Comparison of ENCODE assay signal across 1 cellular context in the genomic region with DNA sequence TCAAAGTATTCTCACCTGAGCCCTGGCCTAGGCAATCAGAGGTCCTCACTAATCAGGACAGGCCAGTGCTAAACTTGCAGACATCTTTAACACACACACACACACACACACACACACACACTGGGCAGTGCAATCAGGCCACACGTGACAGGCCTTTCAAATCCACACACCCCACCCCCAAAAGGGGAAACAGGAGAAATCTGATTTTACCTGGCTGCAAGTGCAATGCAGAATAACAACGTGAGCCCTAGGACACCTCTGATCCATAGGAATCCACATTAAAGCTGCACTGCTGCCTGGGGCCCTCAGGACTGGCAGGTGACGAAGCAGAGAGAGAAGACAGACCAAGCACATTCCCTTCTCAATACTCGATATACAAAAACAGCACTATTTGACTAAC.
TF ChIP-seq lines count a peak whose summit lies in the region.

No MANE protein-coding gene starts in this region.

TF ChIP-seq in GM23338, 12 proteins besides CTCF, POLR2A, EP300 and RAD21 (continued from another document):
- TF ChIP-seq, protein P1, sequence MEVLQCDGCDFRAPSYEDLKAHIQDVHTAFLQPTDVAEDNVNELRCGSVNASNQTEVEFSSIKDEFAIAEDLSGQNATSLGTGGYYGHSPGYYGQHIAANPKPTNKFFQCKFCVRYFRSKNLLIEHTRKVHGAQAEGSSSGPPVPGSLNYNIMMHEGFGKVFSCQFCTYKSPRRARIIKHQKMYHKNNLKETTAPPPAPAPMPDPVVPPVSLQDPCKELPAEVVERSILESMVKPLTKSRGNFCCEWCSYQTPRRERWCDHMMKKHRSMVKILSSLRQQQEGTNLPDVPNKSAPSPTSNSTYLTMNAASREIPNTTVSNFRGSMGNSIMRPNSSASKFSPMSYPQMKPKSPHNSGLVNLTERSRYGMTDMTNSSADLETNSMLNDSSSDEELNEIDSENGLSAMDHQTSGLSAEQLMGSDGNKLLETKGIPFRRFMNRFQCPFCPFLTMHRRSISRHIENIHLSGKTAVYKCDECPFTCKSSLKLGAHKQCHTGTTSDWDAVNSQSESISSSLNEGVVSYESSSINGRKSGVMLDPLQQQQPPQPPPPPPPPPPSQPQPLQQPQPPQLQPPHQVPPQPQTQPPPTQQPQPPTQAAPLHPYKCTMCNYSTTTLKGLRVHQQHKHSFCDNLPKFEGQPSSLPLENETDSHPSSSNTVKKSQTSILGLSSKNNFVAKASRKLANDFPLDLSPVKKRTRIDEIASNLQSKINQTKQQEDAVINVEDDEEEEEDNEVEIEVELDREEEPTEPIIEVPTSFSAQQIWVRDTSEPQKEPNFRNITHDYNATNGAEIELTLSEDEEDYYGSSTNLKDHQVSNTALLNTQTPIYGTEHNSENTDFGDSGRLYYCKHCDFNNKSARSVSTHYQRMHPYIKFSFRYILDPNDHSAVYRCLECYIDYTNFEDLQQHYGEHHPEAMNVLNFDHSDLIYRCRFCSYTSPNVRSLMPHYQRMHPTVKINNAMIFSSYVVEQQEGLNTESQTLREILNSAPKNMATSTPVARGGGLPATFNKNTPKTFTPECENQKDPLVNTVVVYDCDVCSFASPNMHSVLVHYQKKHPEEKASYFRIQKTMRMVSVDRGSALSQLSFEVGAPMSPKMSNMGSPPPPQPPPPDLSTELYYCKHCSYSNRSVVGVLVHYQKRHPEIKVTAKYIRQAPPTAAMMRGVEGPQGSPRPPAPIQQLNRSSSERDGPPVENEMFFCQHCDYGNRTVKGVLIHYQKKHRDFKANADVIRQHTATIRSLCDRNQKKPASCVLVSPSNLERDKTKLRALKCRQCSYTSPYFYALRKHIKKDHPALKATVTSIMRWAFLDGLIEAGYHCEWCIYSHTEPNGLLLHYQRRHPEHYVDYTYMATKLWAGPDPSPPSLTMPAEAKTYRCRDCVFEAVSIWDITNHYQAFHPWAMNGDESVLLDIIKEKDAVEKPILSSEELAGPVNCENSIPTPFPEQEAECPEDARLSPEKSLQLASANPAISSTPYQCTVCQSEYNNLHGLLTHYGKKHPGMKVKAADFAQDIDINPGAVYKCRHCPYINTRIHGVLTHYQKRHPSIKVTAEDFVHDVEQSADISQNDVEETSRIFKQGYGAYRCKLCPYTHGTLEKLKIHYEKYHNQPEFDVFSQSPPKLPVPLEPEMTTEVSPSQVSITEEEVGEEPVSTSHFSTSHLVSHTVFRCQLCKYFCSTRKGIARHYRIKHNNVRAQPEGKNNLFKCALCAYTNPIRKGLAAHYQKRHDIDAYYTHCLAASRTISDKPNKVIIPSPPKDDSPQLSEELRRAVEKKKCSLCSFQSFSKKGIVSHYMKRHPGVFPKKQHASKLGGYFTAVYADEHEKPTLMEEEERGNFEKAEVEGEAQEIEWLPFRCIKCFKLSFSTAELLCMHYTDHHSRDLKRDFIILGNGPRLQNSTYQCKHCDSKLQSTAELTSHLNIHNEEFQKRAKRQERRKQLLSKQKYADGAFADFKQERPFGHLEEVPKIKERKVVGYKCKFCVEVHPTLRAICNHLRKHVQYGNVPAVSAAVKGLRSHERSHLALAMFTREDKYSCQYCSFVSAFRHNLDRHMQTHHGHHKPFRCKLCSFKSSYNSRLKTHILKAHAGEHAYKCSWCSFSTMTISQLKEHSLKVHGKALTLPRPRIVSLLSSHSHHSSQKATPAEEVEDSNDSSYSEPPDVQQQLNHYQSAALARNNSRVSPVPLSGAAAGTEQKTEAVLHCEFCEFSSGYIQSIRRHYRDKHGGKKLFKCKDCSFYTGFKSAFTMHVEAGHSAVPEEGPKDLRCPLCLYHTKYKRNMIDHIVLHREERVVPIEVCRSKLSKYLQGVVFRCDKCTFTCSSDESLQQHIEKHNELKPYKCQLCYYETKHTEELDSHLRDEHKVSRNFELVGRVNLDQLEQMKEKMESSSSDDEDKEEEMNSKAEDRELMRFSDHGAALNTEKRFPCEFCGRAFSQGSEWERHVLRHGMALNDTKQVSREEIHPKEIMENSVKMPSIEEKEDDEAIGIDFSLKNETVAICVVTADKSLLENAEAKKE (CRISPR knock-in tag; IDR thresholded peaks at IDR 0.05) = no peak
- TF ChIP-seq ZNF331 (CRISPR knock-in tag; IDR thresholded peaks at IDR 0.05; ENCODE audit: low read depth) (no peak), STAT1 (IDR thresholded peaks at IDR 0.05; ENCODE audit: unreplicated experiment) (no peak), EZH2phosphoT487 (IDR thresholded peaks at IDR 0.05; ENCODE audit: unreplicated experiment) (no peak), CREB1 (CRISPR knock-in tag; IDR thresholded peaks at IDR 0.05; ENCODE audit: low read depth) (no peak)
TF ChIP-seq in GM23338: peak in this region for 0.
